ENCODE assay signal across 1 cellular context in genomic region chr3:32322311-32322710, GRCh38.
TF ChIP-seq lines count a peak whose summit lies in the region.

No MANE protein-coding gene starts in this region.

TF ChIP-seq in SK-N-SH treated with all-trans-retinoic acid at 6 μM for 48 hours, 23 proteins besides CTCF, POLR2A, EP300 and RAD21 (continued from another document):
- TF ChIP-seq PATZ1 (CRISPR knock-in tag; IDR thresholded peaks at IDR 0.05; ENCODE audit: borderline replicate concordance): no peak
- TF ChIP-seq CREB5 (CRISPR knock-in tag; IDR thresholded peaks at IDR 0.05; ENCODE audit: low read depth): no peak
